ENCODE assay signal across 32 cellular contexts in the genomic region with DNA sequence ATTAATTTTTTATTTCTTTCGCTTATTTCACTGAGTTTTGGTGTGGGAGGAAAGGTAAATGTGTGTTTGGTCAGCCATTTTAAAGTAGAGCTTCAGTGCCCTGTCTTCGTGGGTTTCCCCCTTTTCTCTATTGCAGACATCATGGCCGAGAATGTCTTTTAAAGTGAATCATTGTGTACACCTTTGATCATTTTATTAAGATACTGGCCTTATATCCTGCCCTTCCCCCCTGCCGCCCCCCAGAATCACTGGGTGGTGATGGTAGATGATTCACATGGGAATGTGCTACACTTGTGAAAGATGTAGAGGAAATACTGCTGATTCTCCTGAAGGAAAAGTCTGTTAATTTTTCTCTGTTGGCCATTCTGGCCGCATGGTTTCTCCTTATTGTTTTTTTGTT.
"Had no signal": no experiment of that assay in that cellular context is flagged by ENCODE, and none has a peak within 500 bp of the region (broad histone marks: within the 10 kb centered on the region; RNA-seq: fewer than 3 reads in every experiment).

No MANE protein-coding gene starts in this region.

- H3K4me1 ChIP-seq: breast epithelium, esophagus squamous epithelium, gastrocnemius medialis, parathyroid adenoma, right lobe of liver, transverse colon had no signal

- DNase-seq: activated CD4-positive, alpha-beta T cell treated with anti-CD3 and anti-CD28 coated beads, Interleukin-2, amount 10 ng/mL, durations not matched to agents 24 days and 14 days; activated CD4-positive, CD25-positive, alpha-beta regulatory T cell treated with anti-CD3 and anti-CD28 coated beads, Interleukin-2, amount 50 U/mL, for 72 hours; activated CD8-positive, alpha-beta T cell treated with anti-CD3 and anti-CD28 coated beads for 36 hours; activated naive CD8-positive, alpha-beta T cell treated with anti-CD3 and anti-CD28 coated beads, Interleukin-2, amount 50 U/mL, for 24 hours; activated T-cell treated with anti-CD3 and anti-CD28 coated beads, Interleukin-2, amount 50 U/mL, for 48 hours; amygdala; central memory CD4-positive, alpha-beta T cell; endodermal cell; esophagus squamous epithelium; gastrocnemius medialis; head of caudate nucleus; hippocampal formation; kidney; left ventricle myocardium superior; mammary epithelial cell; naive B cell; occipital lobe; right lobe of liver; stimulated activated CD4-positive, alpha-beta T cell treated with anti-CD3 and anti-CD28 coated beads, Interleukin-2, amount 100 ng/mL, for 48 hours; stimulated activated naive CD4-positive, alpha-beta T cell treated with Interleukin-2 at 50 U/mL for 16 hours; SW 1271; T-helper 9 cell; transverse colon; WERI-Rb-1 had no signal

- H3K9me3 Mint-ChIP-seq: activated CD4-positive, alpha-beta T cell treated with anti-CD3 and anti-CD28 coated beads, Interleukin-2, amount 10 ng/mL, durations not matched to agents 24 days and 14 days; activated CD8-positive, alpha-beta T cell treated with anti-CD3 and anti-CD28 coated beads for 36 hours; activated naive CD4-positive, alpha-beta T cell treated with anti-CD3 and anti-CD28 coated beads, Interleukin-2, amount 50 U/mL, for 24 hours; activated naive CD8-positive, alpha-beta T cell treated with anti-CD3 and anti-CD28 coated beads, Interleukin-2, amount 50 U/mL, for 24 hours; activated T-helper 2 cell treated with anti-CD3 and anti-CD28 coated beads, Interferon-gamma antibody, Interleukin-2, Interleukin-4, amounts not matched to agents 10 μg/mL and 5 μg/mL and 100 μg/mL, durations not matched to agents 14 hours and 24 hours and 36 hours; dendritic cell treated with granulocyte-macrophage colony-stimulating factor and Interleukin-4, amounts not matched to agents 40 ng/mL and 50 ng/mL, for 4 days; naive B cell; T-helper 1 cell treated with Interleukin-12 subunit alpha and Interleukin-12 subunit beta and Interleukin-4 antibody, amounts not matched to agents 30 μg/mL and 1 μg/mL, for 36 hours had no signal

- ATAC-seq: activated CD8-positive, alpha-beta T cell treated with anti-CD3 and anti-CD28 coated beads for 36 hours; activated naive CD8-positive, alpha-beta T cell treated with anti-CD3 and anti-CD28 coated beads, Interleukin-2, amount 50 U/mL, for 24 hours; gastrocnemius medialis; left ventricle myocardium superior; right lobe of liver had no signal

- H3K27ac ChIP-seq: breast epithelium, esophagus squamous epithelium, gastrocnemius medialis, parathyroid adenoma, right lobe of liver, transverse colon, WERI-Rb-1 had no signal

- H2AFZ ChIP-seq: parathyroid adenoma had no signal

- H3K4me3 ChIP-seq: breast epithelium, esophagus squamous epithelium, gastrocnemius medialis, right lobe of liver, transverse colon had no signal

- H3K36me3 ChIP-seq: breast epithelium, esophagus squamous epithelium, gastrocnemius medialis, right lobe of liver, transverse colon had no signal

- H3K4me1 Mint-ChIP-seq: activated CD4-positive, alpha-beta T cell treated with anti-CD3 and anti-CD28 coated beads, Interleukin-2, amount 10 ng/mL, durations not matched to agents 24 days and 14 days; activated naive CD4-positive, alpha-beta T cell treated with anti-CD3 and anti-CD28 coated beads, Interleukin-2, amount 50 U/mL, for 24 hours; activated naive CD8-positive, alpha-beta T cell treated with anti-CD3 and anti-CD28 coated beads, Interleukin-2, amount 50 U/mL, for 24 hours had no signal

- H3K27ac Mint-ChIP-seq: activated CD4-positive, alpha-beta T cell treated with anti-CD3 and anti-CD28 coated beads, Interleukin-2, amount 10 ng/mL, durations not matched to agents 24 days and 14 days; activated CD8-positive, alpha-beta T cell treated with anti-CD3 and anti-CD28 coated beads for 36 hours; activated naive CD4-positive, alpha-beta T cell treated with anti-CD3 and anti-CD28 coated beads, Interleukin-2, amount 50 U/mL, for 24 hours; activated naive CD8-positive, alpha-beta T cell treated with anti-CD3 and anti-CD28 coated beads, Interleukin-2, amount 50 U/mL, for 24 hours; activated T-helper 2 cell treated with anti-CD3 and anti-CD28 coated beads, Interferon-gamma antibody, Interleukin-2, Interleukin-4, amounts not matched to agents 10 μg/mL and 5 μg/mL and 100 μg/mL, durations not matched to agents 14 hours and 24 hours and 36 hours; dendritic cell treated with granulocyte-macrophage colony-stimulating factor and Interleukin-4, amounts not matched to agents 40 ng/mL and 50 ng/mL, for 4 days; endodermal cell; mesothelial cell of epicardium; T-helper 1 cell treated with Interleukin-12 subunit alpha and Interleukin-12 subunit beta and Interleukin-4 antibody, amounts not matched to agents 30 μg/mL and 1 μg/mL, for 36 hours had no signal

- H3K4me3 Mint-ChIP-seq: activated CD4-positive, alpha-beta T cell treated with anti-CD3 and anti-CD28 coated beads, Interleukin-2, amount 10 ng/mL, durations not matched to agents 24 days and 14 days; activated CD8-positive, alpha-beta T cell treated with anti-CD3 and anti-CD28 coated beads for 36 hours; activated naive CD4-positive, alpha-beta T cell treated with anti-CD3 and anti-CD28 coated beads, Interleukin-2, amount 50 U/mL, for 24 hours; activated naive CD8-positive, alpha-beta T cell treated with anti-CD3 and anti-CD28 coated beads, Interleukin-2, amount 50 U/mL, for 24 hours; dendritic cell treated with granulocyte-macrophage colony-stimulating factor and Interleukin-4, amounts not matched to agents 40 ng/mL and 50 ng/mL, for 4 days; endodermal cell; mesothelial cell of epicardium; naive B cell; T-helper 1 cell treated with Interleukin-12 subunit alpha and Interleukin-12 subunit beta and Interleukin-4 antibody, amounts not matched to agents 30 μg/mL and 1 μg/mL, for 36 hours had no signal

- H3K27me3 ChIP-seq: esophagus squamous epithelium, gastrocnemius medialis, right lobe of liver, transverse colon had no signal

- H3K79me2 ChIP-seq: parathyroid adenoma had no signal

- H3K9me3 ChIP-seq: breast epithelium, esophagus squamous epithelium, gastrocnemius medialis, right lobe of liver, transverse colon had no signal

- H3K36me3 Mint-ChIP-seq: activated naive CD4-positive, alpha-beta T cell treated with anti-CD3 and anti-CD28 coated beads, Interleukin-2, amount 50 U/mL, for 24 hours; mesothelial cell of epicardium; naive B cell had no signal

- H3K9ac ChIP-seq: parathyroid adenoma had no signal

- H3K27me3 Mint-ChIP-seq: activated CD4-positive, alpha-beta T cell treated with anti-CD3 and anti-CD28 coated beads, Interleukin-2, amount 10 ng/mL, durations not matched to agents 24 days and 14 days; activated CD8-positive, alpha-beta T cell treated with anti-CD3 and anti-CD28 coated beads for 36 hours; activated naive CD4-positive, alpha-beta T cell treated with anti-CD3 and anti-CD28 coated beads, Interleukin-2, amount 50 U/mL, for 24 hours; activated naive CD8-positive, alpha-beta T cell treated with anti-CD3 and anti-CD28 coated beads, Interleukin-2, amount 50 U/mL, for 24 hours; dendritic cell treated with granulocyte-macrophage colony-stimulating factor and Interleukin-4, amounts not matched to agents 40 ng/mL and 50 ng/mL, for 4 days had no signal

- FAIRE-seq: kidney, TTC549 had no signal
